Comparison of ENCODE assay signal across 8 cellular contexts in genomic region chr15:100919481-100920405, GRCh38. TPM values are rescaled to one million over a fixed set of nuclear protein-coding genes. Genes with fewer than 3 reads are reported as not detected.
A peak's percentile ranks its signal among the peaks of the same experiment; 100 is the strongest.
DNase-seq lines count a peak whose midpoint lies in the region; ATAC-seq and TF ChIP-seq lines count a peak whose summit lies in the region.

No MANE protein-coding gene starts in this region.

- TF ChIP-seq CTCF in AG09309 (IDR thresholded peaks at IDR 0.05; ENCODE audit: control insufficient read depth, insufficient read depth, low read depth, low read length, missing control alignments) (no peak), PC-9 (conservative IDR thresholded peaks at IDR 0.05) (no peak), coronary artery (IDR thresholded peaks at IDR 0.05) (no peak), mucosa of descending colon (IDR thresholded peaks at IDR 0.05) (no peak), vagina (IDR thresholded peaks at IDR 0.05) (no peak)

- H3K4me1 ChIP-seq in PC-9 (replicated peaks; ENCODE audit: insufficient read depth) (no peaks in the 10 kb centered on the region), mucosa of descending colon (ENCODE audit: low read depth) (peaks cover 11% of the 10 kb centered on the region), vagina (peaks cover 35% of the 10 kb centered on the region)

- peak; percentile 20 for ATAC-seq in GM19452 (IDR thresholded peaks at IDR 0.05; ENCODE audit: unreplicated experiment)
- ATAC-seq in mucosa of descending colon = peak; percentile 28

- no peaks in the 10 kb centered on the region for H3K9me2 ChIP-seq in PC-9 (ENCODE audit: insufficient read depth)

- BruUV-seq in PC-9 (replicated peaks; lab: Mats Ljungman, UMichigan) = no TSS peak

- peak overlapping the region; percentile 87 for H2AFZ ChIP-seq in PC-9

- peaks cover 40% of the 10 kb centered on the region for H3F3A ChIP-seq in PC-9 (ENCODE audit: insufficient read depth, low read depth)

- H4K20me1 ChIP-seq in PC-9 (ENCODE audit: insufficient read depth) = no peaks in the 10 kb centered on the region

- intact Hi-C loops in PC-9 (cut with micrococcal nuclease; ENCODE audit: unreplicated experiment) (loop anchor here (2.0 to 10.0 kb wide), 2 partner anchors 291 to 335 kb away; partner anchors contain the start of gene CHSY1), mucosa of descending colon (cut with DNase I, micrococcal nuclease) (loop anchor here (5.0 to 10.0 kb wide), 2 partner anchors 88 to 335 kb away; partner anchors contain the start of gene CHSY1 (in 1 of the 2)), vagina (cut with DNase I) (loop anchor here (1.0 to 10.0 kb wide), 2 partner anchors 88 to 335 kb away; partner anchors contain the start of gene CHSY1)

- CTCF ChIA-PET in PC-9 (lab: Charles Lee) = interaction anchor here (3.4 kb wide), 1 partner anchor 88 kb away, joined by 35 read pairs; no protein-coding TSS in a partner anchor

- no peaks in the 10 kb centered on the region for H3K79me2 ChIP-seq in PC-9 (ENCODE audit: low read depth)

- H3K4me3 ChIP-seq in AG09309 (ENCODE audit: control insufficient read depth, low read depth, low read length) = peak overlapping the region; percentile 72
- peak overlapping the region; percentile 70 for H3K4me3 ChIP-seq in PC-9
- peak overlapping the region; percentile 85 for H3K4me3 ChIP-seq in coronary artery
- peak overlapping the region; percentile 54 for H3K4me3 ChIP-seq in mucosa of descending colon
- peak overlapping the region; percentile 78 to 83 for H3K4me3 ChIP-seq in vagina

- POLR2A ChIA-PET in PC-9 (lab: Charles Lee; ENCODE audit: unreplicated experiment) = interaction anchor here (0.6 kb wide), 2 partner anchors 8 to 70 kb away, joined by 4 to 5 read pairs; no protein-coding TSS in a partner anchor

- H3K36me3 ChIP-seq in PC-9 (ENCODE audit: low read depth) = peaks cover 18% of the 10 kb centered on the region
- no peaks in the 10 kb centered on the region for H3K36me3 ChIP-seq in mucosa of descending colon (ENCODE audit: low read depth)
- H3K36me3 ChIP-seq in vagina = no peaks in the 10 kb centered on the region

- TF ChIP-seq POLR2A in vagina (IDR thresholded peaks at IDR 0.05) = no peak

- peak overlapping the region; percentile 92 for H3K4me2 ChIP-seq in PC-9

- no peaks in the 10 kb centered on the region for H3K9me3 ChIP-seq in PC-9 (ENCODE audit: insufficient read depth, low read depth)
- H3K9me3 ChIP-seq in mucosa of descending colon = no peaks in the 10 kb centered on the region
- H3K9me3 ChIP-seq in vagina = no peaks in the 10 kb centered on the region

- DNase-seq in AG09309 (ENCODE audit: low read depth) = no peak
- DNase-seq in PC-9 = no peak
- peak; percentile 68 for DNase-seq in coronary artery (ENCODE audit: low spot score)
- peak in 2 of 3 donors; percentile 47 to 69 for DNase-seq in mucosa of descending colon
- DNase-seq in vagina (ENCODE audit: extremely low spot score in 2 of 2) = peak in 1 of 2 donors; percentile 86
- no peak for DNase-seq in NCI-H146 treated with DMSO at 0.1 percent for 48 hours (lab: John Stamatoyannopoulos, UW; ENCODE audit: unreplicated experiment)
- no peak for DNase-seq in SW 1271 (lab: John Stamatoyannopoulos, UW)

- H3K27ac ChIP-seq in PC-9 (no peak overlapping the region), coronary artery (peak overlapping the region in 1 of 2 donors; percentile 70), vagina (peak overlapping the region; percentile 54)

- no peaks in the 10 kb centered on the region for H3K27me3 ChIP-seq in PC-9 (ENCODE audit: insufficient read depth, low read depth)
- H3K27me3 ChIP-seq in vagina = no peaks in the 10 kb centered on the region

RNA-seq across cellular contexts. Expression of gene LRRK1, which starts 0.6 kb away (rescaled TPM):
- total RNA-seq in PC-9 (2021) (15.7 and 22.4 TPM in 2 replicates), mucosa of descending colon (10 to 100 TPM; 43.7 to 60.1 (median 50.6) TPM), vagina (21.1 TPM)

RNA-seq across cellular contexts. Expression of gene ALDH1A3, which starts 40.1 kb away (rescaled TPM):
- 462 and 469 TPM in 2 replicates for total RNA-seq in PC-9 (2021)
- 10 to 100 TPM in 2 of 3 donors, 1 to 10 TPM in 1; 4.7 to 18.0 (median 12.9) TPM for total RNA-seq in mucosa of descending colon
- 62.9 TPM for total RNA-seq in vagina

Comparison
In these comparisons a context has a peak if more than half of its experiments do, and no peak if none do; other contexts are left out.
1. DNase-seq: peak in coronary artery (single experiment) and mucosa of descending colon (2 of 3); none in AG09309 (single experiment), PC-9 (0 of 2), NCI-H146 treated with DMSO at 0.1 percent for 48 hours (single experiment) and SW 1271 (0 of 2).
2. Peak in every context shown above with its lines, with median percentiles within 50 percentile points of each other: H3K4me3 ChIP-seq.